Comparison of ENCODE assay signal across 8 cellular contexts in genomic region chr10:92241158-92241500, GRCh38. TPM values are rescaled to one million over a fixed set of nuclear protein-coding genes. Genes with fewer than 3 reads are reported as not detected.
DNase-seq lines count a peak whose midpoint lies in the region; ATAC-seq and TF ChIP-seq lines count a peak whose summit lies in the region.

No MANE protein-coding gene starts in this region.

- H2AFZ ChIP-seq in Karpas-422 (ENCODE audit: low read length) = no peak overlapping the region

- intact Hi-C loops in stomach (cut with DNase I; ENCODE audit: low total_unique reads) = loop anchor here (10.0 kb wide), 1 partner anchor 54 kb away; the partner anchor contains the start of genes CPEB3 and MARCHF5

- no peak overlapping the region for H3K27ac ChIP-seq in BLaER1
- peak overlapping the region; percentile 98 for H3K27ac ChIP-seq in Karpas-422 (ENCODE audit: low read length)
- H3K27ac ChIP-seq in brain microvascular endothelial cell = peak overlapping the region; percentile 61
- H3K27ac ChIP-seq in stomach = peak overlapping the region; percentile 85 to 91 (median 89)

- TF ChIP-seq EP300 in stomach (IDR thresholded peaks at IDR 0.05) = no peak

- no peaks in the 10 kb centered on the region for H3K9me2 ChIP-seq in Karpas-422 (replicated peaks; ENCODE audit: insufficient read depth, low read length)

- H3K36me3 ChIP-seq in BLaER1 (peaks cover 12% of the 10 kb centered on the region), Karpas-422 (ENCODE audit: insufficient read depth, low read length) (no peaks in the 10 kb centered on the region), brain microvascular endothelial cell (replicated peaks) (no peaks in the 10 kb centered on the region), stomach (no peaks in the 10 kb centered on the region)

- no peak overlapping the region for H3K9ac ChIP-seq in BLaER1
- peak overlapping the region; percentile 89 for H3K9ac ChIP-seq in Karpas-422 (ENCODE audit: low read length)

- peak overlapping the region; percentile 83 for H3K4me2 ChIP-seq in BLaER1
- H3K4me2 ChIP-seq in Karpas-422 (ENCODE audit: low read depth, low read length, poor library complexity, severe bottlenecking) = peak overlapping the region; percentile 93

- in situ Hi-C loops in brain microvascular endothelial cell (cut with HindIII; ENCODE audit: low pct_ligation_motif_present, low sequenced_read_pairs) = no loop called here

- H3K4me1 ChIP-seq in BLaER1 (peaks cover 47% of the 10 kb centered on the region), Karpas-422 (ENCODE audit: low read length) (peaks cover 49% of the 10 kb centered on the region), stomach (peaks cover 12 to 69% (median 46%) of the 10 kb centered on the region in 4 donors)

- H4K20me1 ChIP-seq in BLaER1 (peaks cover 37% of the 10 kb centered on the region), Karpas-422 (ENCODE audit: insufficient read depth, low read depth, low read length) (no peaks in the 10 kb centered on the region)

- TF ChIP-seq POLR2A in stomach (IDR thresholded peaks at IDR 0.05) = no peak

- TF ChIP-seq CTCF in brain microvascular endothelial cell (IDR thresholded peaks at IDR 0.05; ENCODE audit: low read depth, low read length, missing control alignments) (no peak), stomach (IDR thresholded peaks at IDR 0.05) (no peak)

- H3K9me3 ChIP-seq in BLaER1 = no peaks in the 10 kb centered on the region
- no peaks in the 10 kb centered on the region for H3K9me3 ChIP-seq in Karpas-422 (ENCODE audit: low read length)
- H3K9me3 ChIP-seq in stomach = no peaks in the 10 kb centered on the region

- peak overlapping the region; percentile 75 for H3K4me3 ChIP-seq in BLaER1
- H3K4me3 ChIP-seq in Karpas-422 (ENCODE audit: low read length) = peak overlapping the region; percentile 93
- peak overlapping the region; percentile 66 for H3K4me3 ChIP-seq in brain microvascular endothelial cell (ENCODE audit: low read depth, low read length)
- peak overlapping the region; percentile 69 to 89 (median 78) for H3K4me3 ChIP-seq in stomach

- 6 to 18% (median 9%) methylated on average over 9 of the region's 9 CpGs for WGBS in stomach, 5 donors

- ATAC-seq in HG03460 (IDR thresholded peaks at IDR 0.05; ENCODE audit: unreplicated experiment) (no peak), GM18520 (IDR thresholded peaks at IDR 0.05; ENCODE audit: unreplicated experiment) (no peak)

- peaks cover 41% of the 10 kb centered on the region for H3K27me3 ChIP-seq in BLaER1
- no peaks in the 10 kb centered on the region for H3K27me3 ChIP-seq in Karpas-422 (ENCODE audit: low read length)
- no peaks in the 10 kb centered on the region for H3K27me3 ChIP-seq in brain microvascular endothelial cell (replicated peaks)
- H3K27me3 ChIP-seq in stomach = no peaks in the 10 kb centered on the region

- H3K79me2 ChIP-seq in Karpas-422 (ENCODE audit: low read length) = peaks cover 34% of the 10 kb centered on the region

- DNase-seq in Karpas-422 = peak; percentile 84
- DNase-seq in brain microvascular endothelial cell = no peak
- DNase-seq in kidney tubule cell (ENCODE audit: low spot score) = peak; percentile 5
- no peak for DNase-seq in stomach
- no peak for DNase-seq in NCI-H1694 treated with DMSO at 0.1 percent for 48 hours (lab: John Stamatoyannopoulos, UW)

RNA-seq across cellular contexts. Expression of gene CPEB3, which starts 49.7 kb away (rescaled TPM):
- total RNA-seq in Karpas-422 (2014; rRNA removed; shearing (Covaris generic); ENCODE audit: low replicate concordance) = 3.0 and 6.0 TPM in 2 replicates
- 10 to 100 TPM in 2 of 5 donors, 1 to 10 TPM in 3; 2.0 to 11.2 (median 6.6) TPM for total RNA-seq in stomach
- polyA plus RNA-seq in stomach = 1 to 10 TPM; 1.3 to 1.8 (median 1.3) TPM

RNA-seq across cellular contexts. Expression of gene MARCHF5, which starts 49.8 kb away (rescaled TPM):
- total RNA-seq in Karpas-422 (2014; rRNA removed; shearing (Covaris generic); ENCODE audit: low replicate concordance) = 3.3 and 7.6 TPM in 2 replicates
- total RNA-seq in stomach = 10 to 100 TPM in 1 of 5 donors, 1 to 10 TPM in 4; 1.2 to 37.1 (median 4.9) TPM
- 10 to 100 TPM; 13.2 to 17.1 (median 16.4) TPM for polyA plus RNA-seq in stomach

Comparison
In these comparisons a context has a peak if more than half of its experiments do, and no peak if none do; other contexts are left out.
1. DNase-seq: peak in Karpas-422 (single experiment) and kidney tubule cell (single experiment); none in brain microvascular endothelial cell (single experiment), stomach (single experiment) and NCI-H1694 treated with DMSO at 0.1 percent for 48 hours (single experiment).
2. Peak in every context shown above with its lines, with median percentiles within 50 percentile points of each other: H3K4me3 ChIP-seq.